In the genomic region with DNA sequence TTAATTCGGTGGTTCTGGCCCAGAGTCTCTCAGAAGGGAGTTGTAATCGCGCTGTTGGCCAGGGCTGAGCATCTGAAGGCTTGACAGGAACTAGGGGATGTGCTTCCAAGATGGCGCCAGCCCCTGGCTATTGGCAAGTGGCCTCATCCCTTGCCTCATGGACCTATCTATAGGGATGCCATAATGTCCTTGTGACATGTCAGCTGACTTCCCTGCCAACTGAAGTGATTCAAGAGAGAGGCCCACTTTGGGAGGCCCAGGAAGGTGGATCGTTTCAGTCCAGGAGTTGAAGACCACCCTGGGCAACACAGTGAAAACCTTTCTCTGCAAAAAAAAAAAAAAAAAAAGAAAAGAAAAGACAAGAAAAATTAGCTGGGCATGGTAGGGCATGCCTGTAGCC, we compare ENCODE assay signal across 27 cellular contexts.
"Had no signal": no experiment of that assay in that cellular context is flagged by ENCODE, and none has a peak within 500 bp of the region (broad histone marks: within the 10 kb centered on the region; RNA-seq: fewer than 3 reads in every experiment).

No MANE protein-coding gene starts in this region.

- H3K27me3 Mint-ChIP-seq: progenitor cell of endocrine pancreas, type B pancreatic cell had no signal

- H3K27ac ChIP-seq: left lung, lower lobe of right lung, neutrophil, ovary, right atrium auricular region, skin epidermis, suprapubic skin, thoracic aorta, tibial artery, uterus had no signal

- H3K4me1 Mint-ChIP-seq: immature natural killer cell; naive thymus-derived CD8-positive, alpha-beta T cell; nephron; neural crest cell; stimulated activated effector memory CD8-positive, alpha-beta T cell treated with anti-CD3 and anti-CD28 coated beads, Interleukin-12 subunit alpha, Interleukin-12 subunit beta, amount 100 ng/mL, for 72 hours had no signal

- H3K9me3 Mint-ChIP-seq: stimulated activated naive CD8-positive, alpha-beta T cell treated with anti-CD3 and anti-CD28 coated beads, Interleukin-15, Interleukin-2, amounts not matched to agents 100 ng/mL and 50 ng/mL, for 24 hours; type B pancreatic cell had no signal

- H3K27ac Mint-ChIP-seq: immature natural killer cell; naive thymus-derived CD8-positive, alpha-beta T cell; nephron; progenitor cell of endocrine pancreas; stimulated activated effector memory CD8-positive, alpha-beta T cell treated with anti-CD3 and anti-CD28 coated beads, Interleukin-12 subunit alpha, Interleukin-12 subunit beta, amount 100 ng/mL, for 72 hours; stimulated activated naive CD8-positive, alpha-beta T cell treated with anti-CD3 and anti-CD28 coated beads, Interleukin-15, Interleukin-2, amounts not matched to agents 100 ng/mL and 50 ng/mL, for 24 hours; type B pancreatic cell had no signal

- H3K4me3 Mint-ChIP-seq: immature natural killer cell; naive thymus-derived CD8-positive, alpha-beta T cell; nephron; neural crest cell; stimulated activated effector memory CD8-positive, alpha-beta T cell treated with anti-CD3 and anti-CD28 coated beads, Interleukin-12 subunit alpha, Interleukin-12 subunit beta, amount 100 ng/mL, for 72 hours; stimulated activated naive CD8-positive, alpha-beta T cell treated with anti-CD3 and anti-CD28 coated beads, Interleukin-15, Interleukin-2, amounts not matched to agents 100 ng/mL and 50 ng/mL, for 24 hours; type B pancreatic cell had no signal

- ATAC-seq: left colon; left lung; lower lobe of right lung; naive thymus-derived CD8-positive, alpha-beta T cell; sciatic nerve; stimulated activated effector memory CD8-positive, alpha-beta T cell treated with anti-CD3 and anti-CD28 coated beads, Interleukin-12 subunit alpha, Interleukin-12 subunit beta, amount 100 ng/mL, for 72 hours had no signal

- H3K9me3 ChIP-seq: lower lobe of right lung, neutrophil, ovary, suprapubic skin, thoracic aorta, tibial artery, uterus had no signal

- DNase-seq: hypothalamus; immature natural killer cell; kidney; left colon; left lung; lower lobe of right lung; mammary epithelial cell; mesenchymal stem cell; naive thymus-derived CD8-positive, alpha-beta T cell; occipital lobe; ovary; stimulated activated CD4-positive, alpha-beta T cell treated with anti-CD3 and anti-CD28 coated beads, Interleukin-4, amount 100 ng/mL, for 24 hours; stimulated activated naive CD4-positive, alpha-beta T cell; tibial artery; uterus had no signal

- H3K27me3 ChIP-seq: ovary, right atrium auricular region had no signal

- H3K36me3 Mint-ChIP-seq: immature natural killer cell; stimulated activated effector memory CD8-positive, alpha-beta T cell treated with anti-CD3 and anti-CD28 coated beads, Interleukin-12 subunit alpha, Interleukin-12 subunit beta, amount 100 ng/mL, for 72 hours had no signal

- H3K36me3 ChIP-seq: left lung, lower lobe of right lung, neutrophil, ovary, right atrium auricular region, suprapubic skin, thoracic aorta, tibial artery, uterus had no signal

- H3K4me3 ChIP-seq: left lung, lower lobe of right lung, ovary, right atrium auricular region, skin epidermis, suprapubic skin, thoracic aorta, tibial artery, uterus had no signal

- H3K4me1 ChIP-seq: lower lobe of right lung, right atrium auricular region, suprapubic skin, tibial artery, uterus had no signal
